ENCODE assay signal across 30 cellular contexts in genomic region chr2:2296400-2296799, GRCh38. TPM values are rescaled to one million over a fixed set of nuclear protein-coding genes. Genes with fewer than 3 reads are reported as not detected.
"Had no signal": no experiment of that assay in that cellular context is flagged by ENCODE, and none has a peak within 500 bp of the region (broad histone marks: within the 10 kb centered on the region; RNA-seq: fewer than 3 reads in every experiment).

No MANE protein-coding gene starts in this region.

- H3K4me3 Mint-ChIP-seq: dendritic cell treated with granulocyte-macrophage colony-stimulating factor and Interleukin-4, amounts not matched to agents 40 ng/mL and 50 ng/mL, for 4 days; endodermal cell; memory B cell; natural killer cell had no signal

- H3K36me3 Mint-ChIP-seq: memory B cell, natural killer cell had no signal

- H3K27me3 ChIP-seq: colonic mucosa, right atrium auricular region, tibial nerve, upper lobe of left lung had no signal

- H3K79me2 ChIP-seq: hepatocyte, parathyroid adenoma had no signal

- H3K9ac ChIP-seq: parathyroid adenoma had no signal

- H3K9me3 Mint-ChIP-seq: dendritic cell treated with granulocyte-macrophage colony-stimulating factor and Interleukin-4, amounts not matched to agents 40 ng/mL and 50 ng/mL, for 4 days; endodermal cell; natural killer cell had no signal

- H3K4me1 ChIP-seq: colonic mucosa, gastrocnemius medialis, heart left ventricle, parathyroid adenoma, prostate gland, right atrium auricular region, tibial nerve, upper lobe of left lung had no signal

- DNase-seq: colonic mucosa; effector CD8-positive, alpha-beta T cell; endodermal cell; foreskin fibroblast; gastrocnemius medialis; heart left ventricle; kidney; natural killer cell; stimulated activated CD4-positive, alpha-beta T cell treated with anti-CD3 and anti-CD28 coated beads, Interleukin-12 subunit alpha, Interleukin-12 subunit beta, amount 100 ng/mL, for 4 hours; stimulated activated CD4-positive, alpha-beta T cell treated with anti-CD3 and anti-CD28 coated beads, Interleukin-1b, Interleukin-23, amount 100 ng/mL, for 48 hours; stimulated activated CD4-positive, alpha-beta T cell treated with anti-CD3 and anti-CD28 coated beads, Interleukin-4, amount 100 ng/mL, for 1 hour; stimulated activated CD8-positive, alpha-beta memory T cell treated with anti-CD3 and anti-CD28 coated beads, Interleukin-4, amount 100 ng/mL, for 48 hours; stimulated activated naive CD4-positive, alpha-beta T cell treated with Interleukin-2 at 50 U/mL for 16 hours had no signal

- H3K36me3 ChIP-seq: colonic mucosa, gastrocnemius medialis, heart left ventricle, prostate gland, right atrium auricular region, thoracic aorta, tibial nerve, upper lobe of left lung had no signal

- H3K27ac ChIP-seq: colonic mucosa, epithelial cell of prostate, gastrocnemius medialis, heart left ventricle, hepatocyte, parathyroid adenoma, prostate gland, right atrium auricular region, thoracic aorta, tibial nerve, upper lobe of left lung had no signal

- H3K27me3 Mint-ChIP-seq: dendritic cell treated with granulocyte-macrophage colony-stimulating factor and Interleukin-4, amounts not matched to agents 40 ng/mL and 50 ng/mL, for 4 days; memory B cell had no signal

- H3K9me3 ChIP-seq: colonic mucosa, gastrocnemius medialis, heart left ventricle, prostate gland, right atrium auricular region, thoracic aorta, tibial nerve, upper lobe of left lung had no signal

- H3K27ac Mint-ChIP-seq: dendritic cell treated with granulocyte-macrophage colony-stimulating factor and Interleukin-4, amounts not matched to agents 40 ng/mL and 50 ng/mL, for 4 days; endodermal cell; memory B cell; natural killer cell had no signal

- H3K4me2 ChIP-seq: hepatocyte, smooth muscle cell had no signal

- H3K4me1 Mint-ChIP-seq: endodermal cell, memory B cell, natural killer cell had no signal

- H3K4me3 ChIP-seq: colonic mucosa, gastrocnemius medialis, heart left ventricle, hepatocyte, lung, prostate gland, right atrium auricular region, smooth muscle cell, thoracic aorta, tibial nerve, upper lobe of left lung had no signal

- ATAC-seq: esophagus mucosa, gastrocnemius medialis, heart left ventricle, left lobe of liver, natural killer cell, sciatic nerve had no signal

- H2AFZ ChIP-seq: hepatocyte, parathyroid adenoma had no signal

RNA-seq across cellular contexts. Expression of gene MYT1L, which starts 34.7 kb away (rescaled TPM):
- total RNA-seq: endodermal cell, esophagus mucosa, gastrocnemius medialis, glomerular endothelial cell, kidney, natural killer cell, osteoblast, right atrium auricular region, sciatic nerve, smooth muscle cell, tibial nerve had no signal
- polyA plus RNA-seq: heart left ventricle had no signal
